ENCODE assay signal across 9 cellular contexts in genomic region chr3:131543714-131544113, GRCh38. TPM values are rescaled to one million over a fixed set of nuclear protein-coding genes. Genes with fewer than 3 reads are reported as not detected.
DNase-seq lines count a peak whose midpoint lies in the region; ATAC-seq, FAIRE-seq and TF ChIP-seq lines count a peak whose summit lies in the region.
"Had no signal": no experiment of that assay in that cellular context is flagged by ENCODE, and none has a peak within 500 bp of the region (broad histone marks: within the 10 kb centered on the region; RNA-seq: fewer than 3 reads in every experiment).

No MANE protein-coding gene starts in this region.

- H3K9me3 ChIP-seq in astrocyte (ENCODE audit: insufficient read depth, low read depth, low read length) (no peaks in the 10 kb centered on the region), thoracic aorta (no peaks in the 10 kb centered on the region), endodermal cell (ENCODE audit: control insufficient read depth, low read length) (no peaks in the 10 kb centered on the region), vagina (no peaks in the 10 kb centered on the region)

- H3K27ac Mint-ChIP-seq in astrocyte (ENCODE audit: unreplicated experiment): no peak overlapping the region
- no peak overlapping the region for H3K27ac Mint-ChIP-seq in endodermal cell
- H3K27ac Mint-ChIP-seq in activated T-helper 1 cell treated with anti-CD3 and anti-CD28 coated beads, Interleukin-12 subunit alpha, Interleukin-12 subunit beta, Interleukin-2, Interleukin-4 antibody, amounts not matched to agents 30 ng/mL and 10 ng/mL and 1 ng/mL, durations not matched to agents 14 hours and 24 hours and 36 hours: no peak overlapping the region

- peak; percentile 7 for TF ChIP-seq CTCF in HFF-Myc (IDR thresholded peaks at IDR 0.05; ENCODE audit: low read depth, low read length, missing control alignments)
- no peak for TF ChIP-seq CTCF in astrocyte (IDR thresholded peaks at IDR 0.05; ENCODE audit: insufficient read depth, low read depth, low read length)
- no peak for TF ChIP-seq CTCF in thoracic aorta (IDR thresholded peaks at IDR 0.05)
- TF ChIP-seq CTCF in endodermal cell (conservative IDR thresholded peaks at IDR 0.05): no peak
- no peak for TF ChIP-seq CTCF in vagina (IDR thresholded peaks at IDR 0.05)

- no peak for ATAC-seq in thoracic aorta (ENCODE audit: insufficient number of reproducible peaks, low FRiP score, low read depth)

- no peak for FAIRE-seq in astrocyte (lab: Jason Lieb, UNC)

- H3K27me3 ChIP-seq in astrocyte (ENCODE audit: insufficient read depth, low read length) (no peaks in the 10 kb centered on the region), thoracic aorta (replicated peaks; ENCODE audit: insufficient read depth) (no peaks in the 10 kb centered on the region), endodermal cell (ENCODE audit: control insufficient read depth, insufficient read depth, low read length, poor library complexity, severe bottlenecking) (no peaks in the 10 kb centered on the region), vagina (no peaks in the 10 kb centered on the region)

- DNase-seq in HFF-Myc (ENCODE audit: extremely low read depth, low read depth) (peak; percentile 84), astrocyte (ENCODE audit: low read depth) (peak; percentile 83), inferior parietal cortex (ENCODE audit: extremely low spot score) (peak; percentile 32), thoracic aorta (ENCODE audit: low spot score) (peak; percentile 5), endodermal cell (no peak), vagina (ENCODE audit: extremely low spot score in 2 of 2) (no peak), NOMO-1 (lab: John Stamatoyannopoulos, UW; ENCODE audit: unreplicated experiment in 2 of 2) (no peak)
- no peak for DNase-seq in activated T-helper 1 cell treated with anti-CD3 and anti-CD28 coated beads, Interleukin-12 subunit alpha, Interleukin-12 subunit beta, Interleukin-2, Interleukin-4 antibody, amounts not matched to agents 30 ng/mL and 10 ng/mL and 1 ng/mL, durations not matched to agents 14 hours and 24 hours and 36 hours (ENCODE audit: low spot score)
- DNase-seq: NCI-H1105 had no signal

- H3K4me3 ChIP-seq in HFF-Myc (replicated peaks; ENCODE audit: low read depth, low read length) (no peak overlapping the region), astrocyte (ENCODE audit: insufficient read depth, low read depth, low read length) (no peak overlapping the region), thoracic aorta (no peak overlapping the region), endodermal cell (ENCODE audit: low read length) (no peak overlapping the region), vagina (no peak overlapping the region)

- no peaks in the 10 kb centered on the region for H3K36me3 Mint-ChIP-seq in astrocyte (ENCODE audit: low read depth, unreplicated experiment)
- H3K36me3 Mint-ChIP-seq in endodermal cell (ENCODE audit: low read depth): no peaks in the 10 kb centered on the region
- no peaks in the 10 kb centered on the region for H3K36me3 Mint-ChIP-seq in activated T-helper 1 cell treated with anti-CD3 and anti-CD28 coated beads, Interleukin-12 subunit alpha, Interleukin-12 subunit beta, Interleukin-2, Interleukin-4 antibody, amounts not matched to agents 30 ng/mL and 10 ng/mL and 1 ng/mL, durations not matched to agents 14 hours and 24 hours and 36 hours (ENCODE audit: low read depth)

- no peaks in the 10 kb centered on the region for H3K36me3 ChIP-seq in astrocyte (ENCODE audit: insufficient read depth, low read length)
- H3K36me3 ChIP-seq in thoracic aorta: no peaks in the 10 kb centered on the region
- H3K36me3 ChIP-seq in endodermal cell (ENCODE audit: control insufficient read depth, insufficient read depth, low read length): no peaks in the 10 kb centered on the region
- H3K36me3 ChIP-seq in vagina: no peaks in the 10 kb centered on the region

- no peak for TF ChIP-seq POLR2A in vagina (IDR thresholded peaks at IDR 0.05)

- H3K4me3 Mint-ChIP-seq in astrocyte (ENCODE audit: unreplicated experiment) (no peak overlapping the region), endodermal cell (no peak overlapping the region)
- no peak overlapping the region for H3K4me3 Mint-ChIP-seq in activated T-helper 1 cell treated with anti-CD3 and anti-CD28 coated beads, Interleukin-12 subunit alpha, Interleukin-12 subunit beta, Interleukin-2, Interleukin-4 antibody, amounts not matched to agents 30 ng/mL and 10 ng/mL and 1 ng/mL, durations not matched to agents 14 hours and 24 hours and 36 hours

- no peak overlapping the region for H2AFZ ChIP-seq in astrocyte (ENCODE audit: low read depth, low read length)

- no peaks in the 10 kb centered on the region for H4K20me1 ChIP-seq in astrocyte (ENCODE audit: insufficient read depth, low read length)

- H3K9me3 Mint-ChIP-seq in astrocyte (ENCODE audit: unreplicated experiment) (peaks cover under 1% of the 10 kb centered on the region), endodermal cell (peaks cover under 1% of the 10 kb centered on the region)
- H3K9me3 Mint-ChIP-seq in activated T-helper 1 cell treated with anti-CD3 and anti-CD28 coated beads, Interleukin-12 subunit alpha, Interleukin-12 subunit beta, Interleukin-2, Interleukin-4 antibody, amounts not matched to agents 30 ng/mL and 10 ng/mL and 1 ng/mL, durations not matched to agents 14 hours and 24 hours and 36 hours: no peaks in the 10 kb centered on the region

- H3K27me3 Mint-ChIP-seq in astrocyte (ENCODE audit: low read depth, unreplicated experiment): no peaks in the 10 kb centered on the region
- no peaks in the 10 kb centered on the region for H3K27me3 Mint-ChIP-seq in endodermal cell (ENCODE audit: insufficient read depth)
- H3K27me3 Mint-ChIP-seq in activated T-helper 1 cell treated with anti-CD3 and anti-CD28 coated beads, Interleukin-12 subunit alpha, Interleukin-12 subunit beta, Interleukin-2, Interleukin-4 antibody, amounts not matched to agents 30 ng/mL and 10 ng/mL and 1 ng/mL, durations not matched to agents 14 hours and 24 hours and 36 hours (ENCODE audit: insufficient read depth): peaks cover 13% of the 10 kb centered on the region

- H3K4me2 ChIP-seq in astrocyte (ENCODE audit: low read length): no peak overlapping the region

- intact Hi-C loops in activated T-helper 1 cell treated with anti-CD3 and anti-CD28 coated beads, Interleukin-12 subunit alpha, Interleukin-12 subunit beta, Interleukin-2, Interleukin-4 antibody, amounts not matched to agents 30 ng/mL and 10 ng/mL and 1 ng/mL, durations not matched to agents 14 hours and 24 hours and 36 hours (cut with micrococcal nuclease): no loop called here
- intact Hi-C loops in vagina (cut with DNase I): no loop called here

- H3K4me1 Mint-ChIP-seq in astrocyte (ENCODE audit: low read depth, unreplicated experiment) (peaks cover 18% of the 10 kb centered on the region), endodermal cell (peaks cover 2% of the 10 kb centered on the region)
- no peaks in the 10 kb centered on the region for H3K4me1 Mint-ChIP-seq in activated T-helper 1 cell treated with anti-CD3 and anti-CD28 coated beads, Interleukin-12 subunit alpha, Interleukin-12 subunit beta, Interleukin-2, Interleukin-4 antibody, amounts not matched to agents 30 ng/mL and 10 ng/mL and 1 ng/mL, durations not matched to agents 14 hours and 24 hours and 36 hours (ENCODE audit: low read depth)

- H3K27ac ChIP-seq in astrocyte (ENCODE audit: low read depth, low read length): no peak overlapping the region
- no peak overlapping the region for H3K27ac ChIP-seq in thoracic aorta
- H3K27ac ChIP-seq in endodermal cell (ENCODE audit: low read depth, low read length): no peak overlapping the region
- H3K27ac ChIP-seq in vagina: no peak overlapping the region

- H3K4me1 ChIP-seq in astrocyte (ENCODE audit: insufficient read depth, low read length): no peaks in the 10 kb centered on the region
- peaks cover 3 to 12% of the 10 kb centered on the region in 2 donors for H3K4me1 ChIP-seq in thoracic aorta (ENCODE audit: control insufficient read depth in 1 of 2, low read depth in 2 of 2)
- no peaks in the 10 kb centered on the region for H3K4me1 ChIP-seq in endodermal cell (ENCODE audit: control insufficient read depth, insufficient read depth, low read length)
- H3K4me1 ChIP-seq in vagina: peaks cover 6% of the 10 kb centered on the region

- no peaks in the 10 kb centered on the region for H3K79me2 ChIP-seq in astrocyte (ENCODE audit: insufficient read depth, low read length)

- H3K9ac ChIP-seq in astrocyte (ENCODE audit: low read length) (no peak overlapping the region), endodermal cell (ENCODE audit: extremely low read depth, low read length, poor library complexity, severe bottlenecking) (no peak overlapping the region)

RNA-seq across cellular contexts. Expression of gene MRPL3, which starts 40.9 kb away (rescaled TPM):
- total RNA-seq in astrocyte: 73.8 and 76.1 TPM in 2 replicates
- total RNA-seq in thoracic aorta: 10 to 100 TPM; 42.0 to 80.3 TPM
- 100 to 1,000 TPM; 110 to 119 TPM for total RNA-seq in endodermal cell
- 120 TPM for polyA plus RNA-seq in endodermal cell (2013, experiment 1 of 2)
- 118 TPM for polyA plus RNA-seq in endodermal cell (2013, experiment 2 of 2)
- 166 and 175 TPM in 2 replicates for total RNA-seq in activated T-helper 1 cell treated with anti-CD3 and anti-CD28 coated beads, Interleukin-12 subunit alpha, Interleukin-12 subunit beta, Interleukin-2, Interleukin-4 antibody, amounts not matched to agents 30 ng/mL and 10 ng/mL and 1 ng/mL, durations not matched to agents 14 hours and 24 hours and 36 hours
- 52.3 TPM for total RNA-seq in vagina

Comparison
In these comparisons a context has a peak if more than half of its experiments do, and no peak if none do; other contexts are left out.
1. DNase-seq: peak in HFF-Myc (single experiment), astrocyte (single experiment), inferior parietal cortex (single experiment) and thoracic aorta (single experiment); none in endodermal cell (single experiment), activated T-helper 1 cell treated with anti-CD3 and anti-CD28 coated beads, Interleukin-12 subunit alpha, Interleukin-12 subunit beta, Interleukin-2, Interleukin-4 antibody, amounts not matched to agents 30 ng/mL and 10 ng/mL and 1 ng/mL, durations not matched to agents 14 hours and 24 hours and 36 hours (single experiment), vagina (0 of 2) and NOMO-1 (0 of 2).